Comparison of ENCODE assay signal across 8 cellular contexts in the genomic region with DNA sequence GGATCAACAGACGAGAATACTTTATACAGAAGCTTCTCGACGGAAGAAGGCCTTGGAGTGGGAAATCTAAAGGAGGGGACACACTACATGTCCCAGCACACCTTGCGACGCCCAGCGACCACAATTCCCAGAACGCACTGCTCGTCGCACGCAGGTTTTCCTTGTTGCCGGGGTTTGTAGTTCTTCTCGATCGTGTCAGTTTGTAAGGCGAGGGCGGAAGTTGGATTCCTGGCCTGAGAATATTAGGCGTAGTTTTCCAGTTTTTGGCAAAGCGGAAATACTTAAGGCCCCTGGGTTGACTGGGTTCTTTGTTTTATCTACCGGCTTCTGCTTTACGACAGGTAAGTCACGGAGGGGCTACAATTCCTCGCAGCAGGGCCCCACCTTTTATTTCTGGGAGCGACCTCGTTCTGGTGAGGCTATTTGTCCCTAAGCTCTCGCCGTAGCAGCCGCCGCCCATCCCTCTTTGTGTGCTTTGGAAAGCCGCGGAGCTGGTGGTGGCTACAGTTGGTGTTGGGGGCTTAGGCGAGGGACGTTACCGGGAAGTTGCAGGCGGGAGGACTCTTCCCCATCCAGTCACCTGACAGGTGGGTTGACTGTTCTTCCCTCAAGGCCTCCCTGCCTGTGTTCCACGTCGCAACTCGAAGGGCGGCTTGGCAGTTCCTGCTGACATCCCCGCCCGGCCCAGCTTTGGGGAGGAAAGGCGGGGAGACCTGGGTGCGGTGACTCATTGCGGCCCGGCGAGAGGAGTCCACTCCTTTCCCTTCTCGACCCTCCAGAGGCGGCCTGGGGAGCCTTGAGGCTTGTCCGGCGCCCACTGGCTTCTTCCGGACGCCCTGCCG. TPM values are rescaled to one million over a fixed set of nuclear protein-coding genes. Genes with fewer than 3 reads are reported as not detected.
DNase-seq lines count a peak whose midpoint lies in the region; ATAC-seq, FAIRE-seq and TF ChIP-seq lines count a peak whose summit lies in the region.

A gene (plus strand): TSS at position 183 of the 842 bp plus-strand sequence. CDS start 2,687 bp downstream, outside the sequence.

- intact Hi-C loops in OCI-LY7 (cut with micrococcal nuclease; ENCODE audit: unreplicated experiment): loop anchor here (5.0 kb wide), 1 partner anchor 90 kb away; no protein-coding TSS in a partner anchor
- intact Hi-C loops in endothelial cell of umbilical vein (cut with micrococcal nuclease): loop anchor here (1.0 to 5.0 kb wide), 6 partner anchors 25 to 715 kb away; a partner anchor contains a TSS

- peak; percentile 88 for TF ChIP-seq POLR2A in endothelial cell of umbilical vein (IDR thresholded peaks at IDR 0.05; ENCODE audit: low read depth, low read length)

- no TSS peak for BruUV-seq in OCI-LY7 (replicated peaks; lab: Mats Ljungman, UMichigan)
- BruUV-seq in endothelial cell of umbilical vein (replicated peaks; lab: Mats Ljungman, UMichigan): TSS peak; percentile 90

- H3K9me2 ChIP-seq in OCI-LY7 (ENCODE audit: insufficient read depth, low read length): no peaks in the 10 kb centered on the region

- POLR2A ChIA-PET in OCI-LY7 (lab: Charles Lee) (interaction anchor here (0.6 to 2.2 kb wide), 6 partner anchors 16 to 869 kb away, joined by 3 to 8 read pairs (median 3); no protein-coding TSS in a partner anchor), endothelial cell of umbilical vein (lab: Charles Lee) (interaction anchor here (0.5 to 0.6 kb wide), 2 partner anchors 50 to 323 kb away, joined by 3 to 4 read pairs; no protein-coding TSS in a partner anchor)

- peak within 1 kb of the TSS; percentile 90 for H3K4me3 ChIP-seq in HUES64 (ENCODE audit: low read length)
- H3K4me3 ChIP-seq in OCI-LY7 (ENCODE audit: low read depth, low read length, poor library complexity, severe bottlenecking): peak within 1 kb of the TSS; percentile 87
- peak within 1 kb of the TSS; percentile 84 to 97 (median 96) for H3K4me3 ChIP-seq in endothelial cell of umbilical vein (replicated peaks in 1 of 3; ENCODE audit: insufficient read depth in 1 of 3, low read depth in 1 of 3, low read length in 3 of 3)

- peak within 1 kb of the TSS; percentile 60 for H3K27ac ChIP-seq in HUES64 (ENCODE audit: low read depth, low read length)
- peak within 1 kb of the TSS; percentile 38 for H3K27ac ChIP-seq in OCI-LY7 (ENCODE audit: low read depth, low read length, poor library complexity, severe bottlenecking)
- peak within 1 kb of the TSS; percentile 75 for H3K27ac ChIP-seq in endothelial cell of umbilical vein (ENCODE audit: insufficient read depth, low read depth, low read length)

- peak within 1 kb of the TSS; percentile 83 for H3K9ac ChIP-seq in HUES64 (ENCODE audit: low read depth, low read length)
- H3K9ac ChIP-seq in endothelial cell of umbilical vein (replicated peaks; ENCODE audit: extremely low read depth, insufficient read depth, low read length): peak within 1 kb of the TSS; percentile 94

- H4K20me1 ChIP-seq in OCI-LY7 (ENCODE audit: insufficient read depth, low read length): no peaks in the 10 kb centered on the region
- no peaks in the 10 kb centered on the region for H4K20me1 ChIP-seq in endothelial cell of umbilical vein (replicated peaks; ENCODE audit: control insufficient read depth, extremely low read depth, insufficient read depth, low read length)

- H3K79me2 ChIP-seq in OCI-LY7 (ENCODE audit: insufficient read depth, low read depth, low read length) (peaks cover 36% of the 10 kb centered on the region), endothelial cell of umbilical vein (ENCODE audit: control insufficient read depth, insufficient read depth, low read length) (peaks cover 49% of the 10 kb centered on the region)

- DNase-seq in D721Med (ENCODE audit: insufficient read length, low spot score) (peak; percentile 39), OCI-LY7 (ENCODE audit: low spot score) (peak; percentile 87), activated T-cell treated with anti-CD3 and anti-CD28 coated beads for 1 hour (ENCODE audit: low read depth) (peak; percentile 48), endothelial cell of umbilical vein (ENCODE audit: low read depth, low spot score) (peak; percentile 97), midbrain (lab: John Stamatoyannopoulos, UW) (peak; percentile 93)
- peak; percentile 38 to 45 for DNase-seq in stimulated activated CD8-positive, alpha-beta memory T cell treated with anti-CD3 and anti-CD28 coated beads, Interleukin-2, amount 100 ng/mL, for 1 hour (ENCODE audit: low read depth in 2 of 2)

- peak within 1 kb of the TSS; percentile 77 for H3K4me2 ChIP-seq in OCI-LY7 (ENCODE audit: low read length)
- H3K4me2 ChIP-seq in endothelial cell of umbilical vein (ENCODE audit: insufficient read depth, low read length): peak within 1 kb of the TSS; percentile 94

- H3K9me3 ChIP-seq in HUES64 (ENCODE audit: insufficient read depth, low read depth, low read length) (no peaks in the 10 kb centered on the region), OCI-LY7 (ENCODE audit: low read length) (peaks cover 13% of the 10 kb centered on the region; the same call in 1 of the 2 replicates), endothelial cell of umbilical vein (replicated peaks; ENCODE audit: control insufficient read depth, insufficient read depth, low read length) (no peaks in the 10 kb centered on the region)

- ATAC-seq in GM21423 (IDR thresholded peaks at IDR 0.05; ENCODE audit: unreplicated experiment): peak; percentile 82

- H3K27me3 ChIP-seq in HUES64 (ENCODE audit: insufficient read depth, low read length): no peaks in the 10 kb centered on the region
- peaks cover 3 to 4% of the 10 kb centered on the region in 2 experiments for H3K27me3 ChIP-seq in endothelial cell of umbilical vein (ENCODE audit: control insufficient read depth in 2 of 2, insufficient read depth in 2 of 2, low read length in 2 of 2)

- H3K4me1 ChIP-seq in HUES64 (ENCODE audit: insufficient read depth, low read length) (peaks cover 8% of the 10 kb centered on the region; the same call in 1 of the 2 replicates), OCI-LY7 (ENCODE audit: insufficient read depth, low read length, poor library complexity, severe bottlenecking) (peaks cover 9% of the 10 kb centered on the region), endothelial cell of umbilical vein (ENCODE audit: control insufficient read depth, extremely low read depth, insufficient read depth, low read length) (peaks cover 5% of the 10 kb centered on the region)

- under 1% methylated on average over 51 of the region's 51 CpGs for WGBS in HUES64

- TF ChIP-seq CTCF in D721Med (IDR thresholded peaks at IDR 0.05; ENCODE audit: insufficient read depth, missing control alignments) (no peak), OCI-LY7 (conservative IDR thresholded peaks at IDR 0.05; ENCODE audit: low read length) (no peak), endothelial cell of umbilical vein (IDR thresholded peaks at IDR 0.05; ENCODE audit: extremely low read depth in 1 of 2, insufficient read depth in 1 of 2, low read depth in 1 of 2, low read length in 2 of 2) (no peak)

- dilution Hi-C loops in endothelial cell of umbilical vein (cut with MboI; ENCODE audit: extremely low pct_ligation_motif_present, low sequenced_read_pairs): no loop called here

- peaks cover 25% of the 10 kb centered on the region for H3K36me3 ChIP-seq in HUES64 (ENCODE audit: insufficient read depth, low read length)
- peaks cover 20% of the 10 kb centered on the region for H3K36me3 ChIP-seq in OCI-LY7 (ENCODE audit: insufficient read depth, low read length)
- peaks cover 0 to 9% of the 10 kb centered on the region in 2 experiments for H3K36me3 ChIP-seq in endothelial cell of umbilical vein (ENCODE audit: control insufficient read depth in 2 of 2, extremely low read depth in 1 of 2, insufficient read depth in 2 of 2, low read length in 2 of 2)

- H2AFZ ChIP-seq in OCI-LY7 (ENCODE audit: low read length) (peak within 1 kb of the TSS; percentile 76), endothelial cell of umbilical vein (ENCODE audit: low read depth, low read length) (peak within 1 kb of the TSS; percentile 82)

- FAIRE-seq in D721Med (lab: Jason Lieb, UNC): peak; percentile 91
- FAIRE-seq in endothelial cell of umbilical vein (lab: Jason Lieb, UNC): peak; percentile 95

- no peaks in the 10 kb centered on the region for H3K9me1 ChIP-seq in endothelial cell of umbilical vein (replicated peaks; ENCODE audit: control insufficient read depth, extremely low read depth, insufficient read depth, low read length)

- CTCF ChIA-PET in OCI-LY7 (lab: Charles Lee; ENCODE audit: unreplicated experiment): interaction anchor here (1.0 kb wide), 1 partner anchor 10 kb away, joined by 3 read pairs; no protein-coding TSS in a partner anchor
- CTCF ChIA-PET in endothelial cell of umbilical vein (lab: Charles Lee): interaction anchor here (0.9 to 2.5 kb wide), 8 partner anchors 16 to 797 kb away, joined by 3 to 14 read pairs (median 5); no protein-coding TSS in a partner anchor

TF ChIP-seq in endothelial cell of umbilical vein, 7 proteins besides CTCF, POLR2A, EP300 and RAD21:
- TF ChIP-seq MYC (IDR thresholded peaks at IDR 0.05; ENCODE audit: low read depth, low read length) (peak; percentile 21), JUN (IDR thresholded peaks at IDR 0.05; ENCODE audit: borderline replicate concordance, insufficient read depth, insufficient read length, low read depth) (no peak), EZH2 (IDR thresholded peaks at IDR 0.05; ENCODE audit: borderline replicate concordance, low read depth, low read length, severe bottlenecking) (no peak), GATA2 (IDR thresholded peaks at IDR 0.05; ENCODE audit: insufficient read depth, insufficient read length, low read depth, low read length) (no peak), POLR2AphosphoS5 (IDR thresholded peaks at IDR 0.05; ENCODE audit: insufficient read depth, low read depth, low read length) (peak; percentile 91), FOS (IDR thresholded peaks at IDR 0.05; ENCODE audit: borderline replicate concordance, insufficient read depth, low read length) (peak; percentile 79)
- TF ChIP-seq, protein P1, sequence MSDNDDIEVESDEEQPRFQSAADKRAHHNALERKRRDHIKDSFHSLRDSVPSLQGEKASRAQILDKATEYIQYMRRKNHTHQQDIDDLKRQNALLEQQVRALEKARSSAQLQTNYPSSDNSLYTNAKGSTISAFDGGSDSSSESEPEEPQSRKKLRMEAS (IDR thresholded peaks at IDR 0.05; ENCODE audit: insufficient read depth, insufficient read length): peak; percentile 49

RNA-seq across cellular contexts. Expression of the gene that starts here (rescaled TPM):
- polyA plus RNA-seq in HUES64 (2013, experiment 1 of 2): 53.7 TPM
- 68.0 TPM for polyA plus RNA-seq in HUES64 (2013, experiment 2 of 2)
- 42.3 and 57.8 TPM in 2 replicates for total RNA-seq in OCI-LY7 (2014; rRNA removed; shearing (Covaris generic))
- 58.5 and 60.1 TPM in 2 replicates for total RNA-seq in OCI-LY7 (2022)
- 138 and 144 TPM in 2 replicates for total RNA-seq in endothelial cell of umbilical vein
- 93.4 and 131 TPM in 2 replicates for polyA plus RNA-seq in endothelial cell of umbilical vein
- 122 and 129 TPM in 2 replicates for polyA plus RNA-seq in endothelial cell of umbilical vein (2011; cell fraction: cytosol; rRNA removed)
- polyA plus RNA-seq in endothelial cell of umbilical vein (2011; cell fraction: nucleus; rRNA removed): 111 and 148 TPM in 2 replicates
- 148 and 150 TPM in 2 replicates for polyA plus RNA-seq in endothelial cell of umbilical vein (2012)
- 186 and 195 TPM in 2 replicates for polyA minus RNA-seq in endothelial cell of umbilical vein
- polyA minus RNA-seq in endothelial cell of umbilical vein (2011; cell fraction: cytosol; rRNA and poly(A)+ RNA removed): 13.1 TPM
- polyA minus RNA-seq in endothelial cell of umbilical vein (2011; cell fraction: nucleus; rRNA and poly(A)+ RNA removed): 175 and 203 TPM in 2 replicates

Comparison
In these comparisons a context has a peak if more than half of its experiments do, and no peak if none do; other contexts are left out.
1. Peak in every context shown above with its lines: DNase-seq, ATAC-seq, H3K4me3 ChIP-seq and H3K27ac ChIP-seq.
2. DNase-seq: peak in every context shown above with its lines; median percentile 97 in endothelial cell of umbilical vein; 93 in midbrain; 87 in OCI-LY7; 48 in activated T-cell treated with anti-CD3 and anti-CD28 coated beads for 1 hour; 42 in stimulated activated CD8-positive, alpha-beta memory T cell treated with anti-CD3 and anti-CD28 coated beads, Interleukin-2, amount 100 ng/mL, for 1 hour; 39 in D721Med.